ENCODE assay signal across 8 cellular contexts in the genomic region with DNA sequence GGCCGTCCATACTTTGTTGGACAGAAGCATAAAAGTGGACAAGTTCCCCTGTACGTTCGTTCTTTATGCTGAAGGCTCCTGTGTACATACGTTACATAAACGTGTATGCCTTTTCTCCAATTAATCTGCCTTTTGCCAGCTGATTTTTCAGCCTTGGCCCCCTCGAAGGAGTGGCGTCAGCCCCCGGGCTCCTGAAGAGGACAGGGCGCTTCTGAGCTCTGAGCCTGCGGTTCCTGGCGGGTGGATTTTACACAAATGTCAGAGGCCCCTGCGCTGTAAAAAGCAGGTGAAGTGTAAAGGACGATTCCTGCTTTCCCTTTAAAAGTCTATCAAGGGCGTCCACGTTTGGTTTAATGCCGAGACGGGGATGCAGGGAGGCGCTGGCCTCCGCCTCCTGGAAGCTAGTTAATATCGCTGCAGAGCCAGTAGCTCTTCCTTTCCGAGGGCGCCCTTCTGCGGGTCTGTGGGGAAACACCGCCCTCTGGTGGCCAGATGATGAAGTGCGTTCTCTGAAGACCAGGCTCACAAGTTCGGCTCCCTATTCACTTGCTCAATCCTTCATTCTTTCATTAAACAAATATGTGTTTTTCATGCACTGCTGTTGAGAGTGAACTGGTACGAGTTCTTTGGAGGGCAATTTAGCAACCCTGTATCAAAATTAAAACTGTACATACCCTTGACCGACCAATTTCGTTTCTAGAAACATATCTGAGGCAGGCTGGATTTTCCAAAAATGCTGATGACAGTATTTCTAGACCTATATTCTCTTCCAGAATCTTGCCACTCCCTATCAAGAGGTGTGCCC.
A peak's percentile ranks its signal among the peaks of the same experiment; 100 is the strongest.
DNase-seq lines count a peak whose midpoint lies in the region; ATAC-seq and TF ChIP-seq lines count a peak whose summit lies in the region.

No MANE protein-coding gene starts in this region.

- TF ChIP-seq CTCF in left ventricle myocardium inferior (IDR thresholded peaks at IDR 0.05; ENCODE audit: borderline replicate concordance): peak; percentile 98

- no peaks in the 10 kb centered on the region for H3K36me3 ChIP-seq in left ventricle myocardium inferior

- intact Hi-C loops in left ventricle myocardium inferior (cut with micrococcal nuclease): loop anchor here (5.0 to 10.0 kb wide), 2 partner anchors 214 to 511 kb away; no protein-coding TSS in a partner anchor

- DNase-seq in AG20443 (ENCODE audit: low spot score): peak; percentile 95
- DNase-seq in NCI-H1092 treated with DMSO at 0.1 percent for 48 hours (lab: John Stamatoyannopoulos, UW): peak; percentile 86
- DNase-seq in T follicular helper cell (ENCODE audit: low read depth): peak; percentile 59
- DNase-seq in amniotic epithelial cell (ENCODE audit: low read depth): peak; percentile 75
- DNase-seq in left ventricle myocardium inferior: peak; percentile 79
- peak; percentile 91 for DNase-seq in retina
- no peak for DNase-seq in mesenteric fat pad (ENCODE audit: low spot score)

- H3K4me3 ChIP-seq in left ventricle myocardium inferior: peak overlapping the region; percentile 39

- no peak overlapping the region for H3K27ac ChIP-seq in left ventricle myocardium inferior (replicated peaks)

- H3K9me3 ChIP-seq in left ventricle myocardium inferior (replicated peaks): peaks cover 12% of the 10 kb centered on the region

- H3K4me1 ChIP-seq in left ventricle myocardium inferior: peaks cover 13% of the 10 kb centered on the region

- ATAC-seq in GM19351 (IDR thresholded peaks at IDR 0.05; ENCODE audit: unreplicated experiment): peak; percentile 60

- H3K27me3 ChIP-seq in left ventricle myocardium inferior (ENCODE audit: low read depth): peaks cover 3% of the 10 kb centered on the region
